Comparison of ENCODE assay signal across 8 cellular contexts in genomic region chr9:127778280-127779135, GRCh38. TPM values are rescaled to one million over a fixed set of nuclear protein-coding genes. Genes with fewer than 3 reads are reported as not detected.
DNase-seq lines count a peak whose midpoint lies in the region; ATAC-seq and TF ChIP-seq lines count a peak whose summit lies in the region.

TSS of gene SH2D3C (minus strand) at chr9:127778666. CDS start at chr9:127778627, 39 bp downstream.

- peak; percentile 65 for DNase-seq in activated CD4-positive, alpha-beta memory T cell treated with anti-CD3 and anti-CD28 coated beads, Interleukin-2, amount 10 ng/mL, durations not matched to agents 7 days and 5 days
- DNase-seq in heart left ventricle (peak; percentile 71 to 89 (median 76)), NCI-H2081 treated with DMSO at 0.1 percent for 48 hours (lab: John Stamatoyannopoulos, UW) (no peak), NCI-H526 (lab: John Stamatoyannopoulos, UW) (no peak)
- peak; percentile 39 to 43 for DNase-seq in stimulated activated CD4-positive, alpha-beta T cell treated with anti-CD3 and anti-CD28 coated beads, Interleukin-4, amount 100 ng/mL, for 4 hours

- peak within 1 kb of the TSS; percentile 99 for H3K27ac Mint-ChIP-seq in activated CD4-positive, alpha-beta memory T cell treated with anti-CD3 and anti-CD28 coated beads, Interleukin-2, amount 10 ng/mL, durations not matched to agents 7 days and 5 days

- peak within 1 kb of the TSS; percentile 100 for H3K4me3 Mint-ChIP-seq in activated CD4-positive, alpha-beta memory T cell treated with anti-CD3 and anti-CD28 coated beads, Interleukin-2, amount 10 ng/mL, durations not matched to agents 7 days and 5 days

- no peaks in the 10 kb centered on the region for H3K9me3 Mint-ChIP-seq in activated CD4-positive, alpha-beta memory T cell treated with anti-CD3 and anti-CD28 coated beads, Interleukin-2, amount 10 ng/mL, durations not matched to agents 7 days and 5 days

- peaks cover 0 to 81% (median 23%) of the 10 kb centered on the region in 12 donors for H3K4me1 ChIP-seq in heart left ventricle

- H3K27ac ChIP-seq in heart left ventricle = peak within 1 kb of the TSS in 11 of 12 donors; percentile 43 to 94 (median 73)

- H3K36me3 Mint-ChIP-seq in activated CD4-positive, alpha-beta memory T cell treated with anti-CD3 and anti-CD28 coated beads, Interleukin-2, amount 10 ng/mL, durations not matched to agents 7 days and 5 days (ENCODE audit: low read depth) = peaks cover 35% of the 10 kb centered on the region

- no peaks in the 10 kb centered on the region for H3K27me3 ChIP-seq in heart left ventricle

- H3K4me1 Mint-ChIP-seq in activated CD4-positive, alpha-beta memory T cell treated with anti-CD3 and anti-CD28 coated beads, Interleukin-2, amount 10 ng/mL, durations not matched to agents 7 days and 5 days = peaks cover 65% of the 10 kb centered on the region

- TF ChIP-seq CTCF in heart left ventricle (IDR thresholded peaks at IDR 0.05) = no peak

- peak in 1 of 2 donors; percentile 25 for TF ChIP-seq POLR2A in heart left ventricle (IDR thresholded peaks at IDR 0.05)

- peak; percentile 38 for ATAC-seq in GM19023 (IDR thresholded peaks at IDR 0.05; ENCODE audit: unreplicated experiment)
- ATAC-seq in HG03432 (IDR thresholded peaks at IDR 0.05; ENCODE audit: unreplicated experiment) = peak; percentile 43
- ATAC-seq in heart left ventricle = peak; percentile 29 to 82 (median 74)
- no peak for ATAC-seq in SK-N-SH treated with all-trans-retinoic acid at 6 μM for 48 hours

- no peaks in the 10 kb centered on the region for H3K9me3 ChIP-seq in heart left ventricle

- CTCF ChIA-PET in activated CD4-positive, alpha-beta memory T cell treated with anti-CD3 and anti-CD28 coated beads, Interleukin-2, amount 10 ng/mL, durations not matched to agents 7 days and 5 days (lab: Charles Lee) = interaction anchor here (0.5 to 7.3 kb wide), 9 partner anchors 10 to 257 kb away, joined by 3 to 90 read pairs (median 4); partner anchors contain the start of gene TOR2A

- H3K36me3 ChIP-seq in heart left ventricle = peaks cover 0 to 8% (median 0%) of the 10 kb centered on the region in 9 donors

- peak within 1 kb of the TSS in 11 of 12 donors; percentile 6 to 63 (median 45) for H3K4me3 ChIP-seq in heart left ventricle

- intact Hi-C loops in heart left ventricle (cut with DNase I) = no loop called here

- 34 to 40% (median 38%) methylated on average over 12 to 13 of the region's 13 CpGs for WGBS in heart left ventricle, 4 donors

- POLR2A ChIA-PET in activated CD4-positive, alpha-beta memory T cell treated with anti-CD3 and anti-CD28 coated beads, Interleukin-2, amount 10 ng/mL, durations not matched to agents 7 days and 5 days (lab: Charles Lee) = interaction anchor here (0.8 to 2.4 kb wide), 14 partner anchors 7 to 327 kb away, joined by 3 to 10 read pairs (median 4); partner anchors contain the start of genes LRSAM1, RPL12 and TOR2A

- no peaks in the 10 kb centered on the region for H3K27me3 Mint-ChIP-seq in activated CD4-positive, alpha-beta memory T cell treated with anti-CD3 and anti-CD28 coated beads, Interleukin-2, amount 10 ng/mL, durations not matched to agents 7 days and 5 days

TF ChIP-seq in SK-N-SH treated with all-trans-retinoic acid at 6 μM for 48 hours, 23 proteins besides CTCF, POLR2A, EP300 and RAD21:
- no peak for TF ChIP-seq TSHZ2 (CRISPR knock-in tag; IDR thresholded peaks at IDR 0.05)

RNA-seq across cellular contexts. Expression of gene SH2D3C, which starts in this region (rescaled TPM):
- total RNA-seq in activated CD4-positive, alpha-beta memory T cell treated with anti-CD3 and anti-CD28 coated beads, Interleukin-2, amount 10 ng/mL, durations not matched to agents 7 days and 5 days = 10 to 100 TPM; 80.8 to 81.9 TPM
- 10 to 100 TPM; 13.7 to 38.9 (median 16.9) TPM for total RNA-seq in heart left ventricle
- 10 to 100 TPM; 21.1 to 24.8 TPM for polyA plus RNA-seq in heart left ventricle

Comparison
In these comparisons a context has a peak if more than half of its experiments do, and no peak if none do; other contexts are left out.
1. DNase-seq: peak in activated CD4-positive, alpha-beta memory T cell treated with anti-CD3 and anti-CD28 coated beads, Interleukin-2, amount 10 ng/mL, durations not matched to agents 7 days and 5 days (single experiment), heart left ventricle (5 of 5) and stimulated activated CD4-positive, alpha-beta T cell treated with anti-CD3 and anti-CD28 coated beads, Interleukin-4, amount 100 ng/mL, for 4 hours (2 of 2); none in NCI-H2081 treated with DMSO at 0.1 percent for 48 hours (single experiment) and NCI-H526 (0 of 2).